Comparison of ENCODE assay signal across 12 cellular contexts in the genomic region with DNA sequence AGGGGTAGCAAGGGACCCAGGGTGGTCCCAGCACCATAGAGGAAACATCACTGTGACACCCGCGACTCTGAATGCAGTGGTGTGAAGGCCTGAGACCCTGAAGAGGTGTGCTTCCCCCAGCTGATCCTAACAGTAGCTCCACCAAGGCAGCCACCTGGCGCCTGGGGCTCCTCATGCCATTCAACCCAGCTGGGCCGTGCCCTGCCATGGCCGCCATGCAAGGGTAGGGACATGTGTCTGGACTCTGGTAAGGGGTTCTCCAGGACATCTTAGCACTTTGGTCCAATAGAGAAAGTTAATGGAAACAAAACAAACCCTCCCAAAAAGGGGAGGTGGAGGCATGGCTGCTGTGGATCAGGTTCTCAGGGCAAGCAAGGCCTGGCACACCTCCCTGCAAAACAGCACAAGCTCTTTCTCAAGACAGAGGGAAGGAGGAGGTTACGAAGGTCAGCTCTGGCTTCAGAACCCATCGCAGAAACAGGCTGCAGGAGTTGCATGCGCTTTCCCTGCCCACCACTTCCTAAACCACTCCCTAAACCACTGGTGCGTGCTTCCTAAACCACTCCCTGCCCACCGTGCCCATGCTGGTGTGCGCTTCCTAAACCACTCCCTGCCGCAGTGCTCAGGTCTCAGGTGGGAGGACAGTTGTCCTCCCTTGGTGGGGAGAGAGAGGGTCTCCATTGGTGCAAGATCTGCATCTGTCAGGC.
A peak's percentile ranks its signal among the peaks of the same experiment; 100 is the strongest.
DNase-seq lines count a peak whose midpoint lies in the region; ATAC-seq and TF ChIP-seq lines count a peak whose summit lies in the region.
"Had no signal": no experiment of that assay in that cellular context is flagged by ENCODE, and none has a peak within 500 bp of the region (broad histone marks: within the 10 kb centered on the region; RNA-seq: fewer than 3 reads in every experiment).

No MANE protein-coding gene starts in this region.

- peaks cover 23% of the 10 kb centered on the region for H3K4me1 Mint-ChIP-seq in T-helper 2 cell treated with Interferon-gamma antibody and Interleukin-4, amounts not matched to agents 5 μg/mL and 100 μg/mL, for 36 hours (ENCODE audit: low read depth)
- H3K4me1 Mint-ChIP-seq in naive thymus-derived CD4-positive, alpha-beta T cell: peaks cover 6 to 33% (median 22%) of the 10 kb centered on the region in 7 donors

- peaks cover 13 to 93% (median 23%) of the 10 kb centered on the region in 3 experiments for H3K36me3 ChIP-seq in naive thymus-derived CD4-positive, alpha-beta T cell (ENCODE audit: control insufficient read depth in 2 of 3, insufficient read depth in 3 of 3, low read length in 3 of 3)
- H3K36me3 ChIP-seq in MG63: peaks cover 82% of the 10 kb centered on the region

- peaks cover 0 to 5% of the 10 kb centered on the region in 2 donors for H3K4me1 ChIP-seq in naive thymus-derived CD4-positive, alpha-beta T cell (ENCODE audit: control insufficient read depth in 2 of 2, insufficient read depth in 2 of 2, low read length in 2 of 2)

- H3K4me3 Mint-ChIP-seq in T-helper 2 cell treated with Interferon-gamma antibody and Interleukin-4, amounts not matched to agents 5 μg/mL and 100 μg/mL, for 36 hours: peak overlapping the region; percentile 39
- peak overlapping the region in 1 of 10 donors; percentile 63 for H3K4me3 Mint-ChIP-seq in naive thymus-derived CD4-positive, alpha-beta T cell
- H3K4me3 Mint-ChIP-seq: immature natural killer cell, T-cell had no signal

- peak; percentile 43 for ATAC-seq in GM21723 (IDR thresholded peaks at IDR 0.05; ENCODE audit: unreplicated experiment)
- no peak for ATAC-seq in naive thymus-derived CD4-positive, alpha-beta T cell
- ATAC-seq in GM18520 (IDR thresholded peaks at IDR 0.05; ENCODE audit: unreplicated experiment): no peak
- no peak for ATAC-seq in GM19023 (IDR thresholded peaks at IDR 0.05; ENCODE audit: unreplicated experiment)
- ATAC-seq: PC-3, T-cell had no signal

- CTCF ChIA-PET in naive thymus-derived CD4-positive, alpha-beta T cell (lab: Charles Lee): no interaction called here

- no peak overlapping the region for H3K4me3 ChIP-seq in GM12865 (ENCODE audit: low read depth, low read length)
- no peak overlapping the region for H3K4me3 ChIP-seq in naive thymus-derived CD4-positive, alpha-beta T cell (ENCODE audit: low read length)
- H3K4me3 ChIP-seq in MG63: no peak overlapping the region

- TF ChIP-seq CTCF in GM12865 (IDR thresholded peaks at IDR 0.05; ENCODE audit: insufficient read depth, low read depth, low read length, missing control alignments): no peak

- H3K27ac Mint-ChIP-seq in T-helper 2 cell treated with Interferon-gamma antibody and Interleukin-4, amounts not matched to agents 5 μg/mL and 100 μg/mL, for 36 hours: peak overlapping the region; percentile 67
- peak overlapping the region in 8 of 9 donors; percentile 53 to 91 (median 80) for H3K27ac Mint-ChIP-seq in naive thymus-derived CD4-positive, alpha-beta T cell

- no peaks in the 10 kb centered on the region for H3K27me3 ChIP-seq in naive thymus-derived CD4-positive, alpha-beta T cell (ENCODE audit: control insufficient read depth in 2 of 2, insufficient read depth in 2 of 2, low read length in 2 of 2)
- H3K27me3 ChIP-seq in MG63: no peaks in the 10 kb centered on the region

- no peaks in the 10 kb centered on the region for H3K27me3 Mint-ChIP-seq in T-helper 2 cell treated with Interferon-gamma antibody and Interleukin-4, amounts not matched to agents 5 μg/mL and 100 μg/mL, for 36 hours (ENCODE audit: low read depth)
- no peaks in the 10 kb centered on the region for H3K27me3 Mint-ChIP-seq in naive thymus-derived CD4-positive, alpha-beta T cell
- H3K27me3 Mint-ChIP-seq: T-cell had no signal

- H3K36me3 Mint-ChIP-seq in T-helper 2 cell treated with Interferon-gamma antibody and Interleukin-4, amounts not matched to agents 5 μg/mL and 100 μg/mL, for 36 hours (ENCODE audit: low read depth): peaks cover 59% of the 10 kb centered on the region
- H3K36me3 Mint-ChIP-seq in naive thymus-derived CD4-positive, alpha-beta T cell: peaks cover 20 to 47% (median 34%) of the 10 kb centered on the region in 5 donors

- intact Hi-C loops in naive thymus-derived CD4-positive, alpha-beta T cell (cut with micrococcal nuclease): no loop called here

- POLR2A ChIA-PET in naive thymus-derived CD4-positive, alpha-beta T cell (lab: Charles Lee): no interaction called here

- no peak overlapping the region for H3K27ac ChIP-seq in naive thymus-derived CD4-positive, alpha-beta T cell (ENCODE audit: low read depth, low read length)

- no peaks in the 10 kb centered on the region for H3K9me3 ChIP-seq in naive thymus-derived CD4-positive, alpha-beta T cell (ENCODE audit: control insufficient read depth in 2 of 3, low read length in 3 of 3)
- H3K9me3 ChIP-seq in MG63: no peaks in the 10 kb centered on the region

- no peaks in the 10 kb centered on the region for H3K9me3 Mint-ChIP-seq in T-helper 2 cell treated with Interferon-gamma antibody and Interleukin-4, amounts not matched to agents 5 μg/mL and 100 μg/mL, for 36 hours
- H3K9me3 Mint-ChIP-seq in naive thymus-derived CD4-positive, alpha-beta T cell: peaks cover 0 to 2% (median 0%) of the 10 kb centered on the region in 11 donors
- H3K9me3 Mint-ChIP-seq: immature natural killer cell, T-cell had no signal

- DNase-seq in GM12865 (ENCODE audit: low read depth) (peak; percentile 56), MG63 (no peak)
- DNase-seq in T-helper 2 cell treated with Interferon-gamma antibody and Interleukin-4, amounts not matched to agents 5 μg/mL and 100 μg/mL, for 36 hours (ENCODE audit: low spot score): no peak
- no peak for DNase-seq in naive thymus-derived CD4-positive, alpha-beta T cell
- DNase-seq: activated CD8-positive, alpha-beta memory T cell treated with anti-CD3 and anti-CD28 coated beads for 24 hours; immature natural killer cell; PC-3; right cardiac atrium; T-cell had no signal
